Comparison of ENCODE assay signal across 1 cellular context in genomic region chr6:41604006-41604405, GRCh38.
TF ChIP-seq lines count a peak whose summit lies in the region.

No MANE protein-coding gene starts in this region.

TF ChIP-seq in H1, 55 proteins besides CTCF, POLR2A, EP300 and RAD21:
- TF ChIP-seq CEBPB (IDR thresholded peaks at IDR 0.05; ENCODE audit: low read depth, low read length) (no peak), ASH2L (IDR thresholded peaks at IDR 0.05; ENCODE audit: low read length) (no peak), SRF (IDR thresholded peaks at IDR 0.05; ENCODE audit: low read depth, low read length) (no peak), TAF1 (IDR thresholded peaks at IDR 0.05; ENCODE audit: low read depth, low read length) (no peak), BACH1 (IDR thresholded peaks at IDR 0.05; ENCODE audit: low read length) (no peak), PHF8 (conservative IDR thresholded peaks at IDR 0.05; ENCODE audit: low read depth, low read length) (no peak), ATF3 (IDR thresholded peaks at IDR 0.05; ENCODE audit: insufficient read depth, low read depth, low read length) (no peak), SIRT6 (IDR thresholded peaks at IDR 0.05; ENCODE audit: low read length) (no peak), BRCA1 (IDR thresholded peaks at IDR 0.05; ENCODE audit: low read depth, low read length) (no peak), RBBP5 (IDR thresholded peaks at IDR 0.05; ENCODE audit: borderline replicate concordance, low read depth, low read length) (no peak)
